ENCODE assay signal across 8 cellular contexts in genomic region chr9:112332272-112332671, GRCh38. TPM values are rescaled to one million over a fixed set of nuclear protein-coding genes. Genes with fewer than 3 reads are reported as not detected.
DNase-seq lines count a peak whose midpoint lies in the region; ATAC-seq and TF ChIP-seq lines count a peak whose summit lies in the region.

No MANE protein-coding gene starts in this region.

- H3K27ac ChIP-seq in left ventricle myocardium inferior (replicated peaks) (peak overlapping the region; percentile 99), ascending aorta (peak overlapping the region; percentile 98 to 100), lower lobe of right lung (peak overlapping the region; percentile 99), vagina (peak overlapping the region; percentile 99)

- intact Hi-C loops in left ventricle myocardium inferior (cut with micrococcal nuclease) = no loop called here
- intact Hi-C loops in cardiac septum (cut with DNase I) = loop anchor here (5.0 to 10.0 kb wide), 3 partner anchors 45 to 435 kb away; partner anchors contain the start of genes SUSD1 and UGCG
- intact Hi-C loops in ascending aorta (cut with DNase I) = loop anchor here (2.0 to 10.0 kb wide), 4 partner anchors 155 to 723 kb away; partner anchors contain the start of genes INIP, KIAA1958, SNX30 and ZFP37
- intact Hi-C loops in lower lobe of right lung (cut with DNase I) = no loop called here
- intact Hi-C loops in vagina (cut with DNase I) = loop anchor here (5.0 to 10.0 kb wide), 2 partner anchors 155 to 437 kb away; partner anchors contain the start of genes SUSD1 and UGCG

- ATAC-seq in lower lobe of right lung = no peak
- ATAC-seq in GM21737 (IDR thresholded peaks at IDR 0.05; ENCODE audit: unreplicated experiment) = no peak

- no peaks in the 10 kb centered on the region for H3K9me3 ChIP-seq in left ventricle myocardium inferior (replicated peaks)
- H3K9me3 ChIP-seq in ascending aorta = no peaks in the 10 kb centered on the region
- H3K9me3 ChIP-seq in lower lobe of right lung = no peaks in the 10 kb centered on the region
- no peaks in the 10 kb centered on the region for H3K9me3 ChIP-seq in vagina

- no peaks in the 10 kb centered on the region for H3K36me3 ChIP-seq in left ventricle myocardium inferior
- no peaks in the 10 kb centered on the region for H3K36me3 ChIP-seq in ascending aorta
- H3K36me3 ChIP-seq in lower lobe of right lung = no peaks in the 10 kb centered on the region
- no peaks in the 10 kb centered on the region for H3K36me3 ChIP-seq in vagina

- no peaks in the 10 kb centered on the region for H3K27me3 ChIP-seq in left ventricle myocardium inferior (ENCODE audit: low read depth)
- H3K27me3 ChIP-seq in ascending aorta = no peaks in the 10 kb centered on the region
- H3K27me3 ChIP-seq in lower lobe of right lung (ENCODE audit: low read depth) = no peaks in the 10 kb centered on the region
- H3K27me3 ChIP-seq in vagina = no peaks in the 10 kb centered on the region

- peak overlapping the region; percentile 96 for H3K4me3 ChIP-seq in left ventricle myocardium inferior
- H3K4me3 ChIP-seq in ascending aorta = peak overlapping the region; percentile 83 to 95
- peak overlapping the region; percentile 84 for H3K4me3 ChIP-seq in lower lobe of right lung
- peak overlapping the region; percentile 77 to 81 for H3K4me3 ChIP-seq in vagina

- TF ChIP-seq POLR2A in vagina (IDR thresholded peaks at IDR 0.05) = no peak

- H3K4me1 ChIP-seq in left ventricle myocardium inferior (peaks cover 43% of the 10 kb centered on the region), ascending aorta (peaks cover 0 to 7% of the 10 kb centered on the region in 2 donors), lower lobe of right lung (peaks cover 39% of the 10 kb centered on the region), vagina (peaks cover 47% of the 10 kb centered on the region)

- no peak for DNase-seq in left ventricle myocardium inferior
- DNase-seq in cardiac septum (ENCODE audit: low spot score) = no peak
- no peak for DNase-seq in ascending aorta (ENCODE audit: low spot score in 2 of 2)
- no peak for DNase-seq in lower lobe of right lung
- no peak for DNase-seq in vagina (ENCODE audit: extremely low spot score in 2 of 2)
- DNase-seq in NCI-H524 treated with DMSO at 0.1 percent for 48 hours (lab: John Stamatoyannopoulos, UW) = no peak
- DNase-seq in HCEC 1CT = no peak

- TF ChIP-seq CTCF in left ventricle myocardium inferior (IDR thresholded peaks at IDR 0.05; ENCODE audit: borderline replicate concordance) = no peak
- TF ChIP-seq CTCF in ascending aorta (IDR thresholded peaks at IDR 0.05) = no peak
- no peak for TF ChIP-seq CTCF in lower lobe of right lung (IDR thresholded peaks at IDR 0.05)
- no peak for TF ChIP-seq CTCF in vagina (IDR thresholded peaks at IDR 0.05)

RNA-seq across cellular contexts. Expression of gene PTBP3, which starts 1.1 kb away (rescaled TPM):
- total RNA-seq in left ventricle myocardium inferior = 12.7 TPM
- total RNA-seq in cardiac septum = 20.8 TPM
- 21.3 TPM for total RNA-seq in ascending aorta
- 94.9 TPM for total RNA-seq in lower lobe of right lung
- 58.9 TPM for total RNA-seq in vagina

RNA-seq across cellular contexts. Expression of gene HSDL2, which starts 47.6 kb away (rescaled TPM):
- total RNA-seq in left ventricle myocardium inferior (234 TPM), cardiac septum (103 TPM), ascending aorta (18.6 TPM), lower lobe of right lung (55.3 TPM), vagina (25.8 TPM)

Comparison
In these comparisons a context has a peak if more than half of its experiments do, and no peak if none do; other contexts are left out.
1. intact Hi-C loops: an anchor here in cardiac septum (5.0 to 10.0 kb wide), ascending aorta (2.0 to 10.0 kb wide) and vagina (5.0 to 10.0 kb wide); none called in left ventricle myocardium inferior and lower lobe of right lung.